Comparison of ENCODE assay signal across 8 cellular contexts in genomic region chr10:98331888-98332287, GRCh38.
A peak's percentile ranks its signal among the peaks of the same experiment; 100 is the strongest.
DNase-seq lines count a peak whose midpoint lies in the region; ATAC-seq and TF ChIP-seq lines count a peak whose summit lies in the region.

No MANE protein-coding gene starts in this region.

- WGBS in smooth muscle cell (ENCODE audit: low lambda C conversion rate) = 56% methylated on average over 6 of the region's 6 CpGs

- no peaks in the 10 kb centered on the region for H3F3A ChIP-seq in smooth muscle cell (ENCODE audit: low read depth)

- H4K20me1 ChIP-seq in smooth muscle cell (ENCODE audit: low read depth) = no peaks in the 10 kb centered on the region

- H3K27ac ChIP-seq in breast epithelium (no peak overlapping the region), smooth muscle cell (ENCODE audit: low read depth) (no peak overlapping the region)

- no peaks in the 10 kb centered on the region for H3K9me3 Mint-ChIP-seq in MCF 10A (ENCODE audit: unreplicated experiment)
- H3K9me3 Mint-ChIP-seq in chondrocyte (ENCODE audit: low read depth) = peaks cover 5% of the 10 kb centered on the region

- no TSS peak for BruUV-seq in MCF 10A (replicated peaks; lab: Mats Ljungman, UMichigan)

- no peaks in the 10 kb centered on the region for H3K36me3 ChIP-seq in breast epithelium
- no peaks in the 10 kb centered on the region for H3K36me3 ChIP-seq in smooth muscle cell (ENCODE audit: low read depth)

- CTCF ChIA-PET in MCF 10A (lab: Yijun Ruan, JAX) = interaction anchor here (0.6 to 2.3 kb wide), 3 partner anchors 17 to 1207 kb away, joined by 3 to 11 read pairs (median 4); no protein-coding TSS in a partner anchor

- no peak overlapping the region for H2AFZ ChIP-seq in smooth muscle cell (ENCODE audit: low read depth)

- H3K27ac Mint-ChIP-seq in MCF 10A (ENCODE audit: low read depth, unreplicated experiment) (no peak overlapping the region), chondrocyte (ENCODE audit: unreplicated experiment) (no peak overlapping the region)

- DNase-seq in MCF 10A (ENCODE audit: unreplicated experiment) (peak; percentile 45), breast epithelium (ENCODE audit: low spot score in 2 of 2) (no peak), NCI-H146 treated with DMSO at 0.1 percent for 48 hours (lab: John Stamatoyannopoulos, UW; ENCODE audit: unreplicated experiment) (peak; percentile 16), chondrocyte (ENCODE audit: low spot score) (no peak), smooth muscle cell (lab: John Stamatoyannopoulos, UW; ENCODE audit: unreplicated experiment) (no peak), epidermal melanocyte (ENCODE audit: insufficient read length, low spot score) (no peak), NCI-H2081 treated with DMSO at 0.1 percent for 48 hours (lab: John Stamatoyannopoulos, UW) (no peak)

- H3K4me3 ChIP-seq in breast epithelium (no peak overlapping the region), smooth muscle cell (no peak overlapping the region)

- peak; percentile 30 for TF ChIP-seq CTCF in MCF 10A (IDR thresholded peaks at IDR 0.05; ENCODE audit: unreplicated experiment)
- no peak for TF ChIP-seq CTCF in breast epithelium (IDR thresholded peaks at IDR 0.05)
- TF ChIP-seq CTCF in chondrocyte (IDR thresholded peaks at IDR 0.05) = peak; percentile 41
- peak; percentile 23 for TF ChIP-seq CTCF in smooth muscle cell (IDR thresholded peaks at IDR 0.05; ENCODE audit: borderline replicate concordance, insufficient read depth, poor library complexity, severe bottlenecking)

- H3K27me3 ChIP-seq in breast epithelium (no peaks in the 10 kb centered on the region), smooth muscle cell (ENCODE audit: low read depth) (no peaks in the 10 kb centered on the region)

- POLR2A ChIA-PET in MCF 10A (lab: Yijun Ruan, JAX) = interaction anchor here (0.6 kb wide), 2 partner anchors 13 to 21 kb away, joined by 3 to 4 read pairs; no protein-coding TSS in a partner anchor

- H3K4me3 Mint-ChIP-seq in MCF 10A (ENCODE audit: unreplicated experiment) (no peak overlapping the region), chondrocyte (ENCODE audit: unreplicated experiment) (no peak overlapping the region)

- intact Hi-C loops in MCF 10A (cut with micrococcal nuclease) (no loop called here), breast epithelium (cut with DNase I; ENCODE audit: low total_unique reads) (no loop called here)

- ATAC-seq in HG03432 (IDR thresholded peaks at IDR 0.05; ENCODE audit: unreplicated experiment) = no peak

- no peak for TF ChIP-seq POLR2A in breast epithelium (IDR thresholded peaks at IDR 0.05)

- H3K9ac ChIP-seq in smooth muscle cell (ENCODE audit: low read depth) = no peak overlapping the region

- H3K36me3 Mint-ChIP-seq in MCF 10A (ENCODE audit: insufficient read depth, unreplicated experiment) (no peaks in the 10 kb centered on the region), chondrocyte (ENCODE audit: low read depth) (no peaks in the 10 kb centered on the region)

- no peak overlapping the region for H3K4me2 ChIP-seq in smooth muscle cell

- H3K4me1 Mint-ChIP-seq in MCF 10A (ENCODE audit: insufficient read depth, unreplicated experiment) (no peaks in the 10 kb centered on the region), chondrocyte (ENCODE audit: low read depth) (no peaks in the 10 kb centered on the region)

- no peaks in the 10 kb centered on the region for H3K79me2 ChIP-seq in smooth muscle cell (ENCODE audit: low read depth)

- no peaks in the 10 kb centered on the region for H3K9me3 ChIP-seq in breast epithelium
- no peaks in the 10 kb centered on the region for H3K9me3 ChIP-seq in smooth muscle cell (replicated peaks; ENCODE audit: low read depth)

- H3K4me1 ChIP-seq in breast epithelium (no peaks in the 10 kb centered on the region), smooth muscle cell (ENCODE audit: low read depth) (no peaks in the 10 kb centered on the region)

- H3K27me3 Mint-ChIP-seq in MCF 10A (ENCODE audit: insufficient read depth, unreplicated experiment) (peaks cover 11% of the 10 kb centered on the region), chondrocyte (ENCODE audit: low read depth) (peaks cover 11% of the 10 kb centered on the region)

Comparison
In these comparisons a context has a peak if more than half of its experiments do, and no peak if none do; other contexts are left out.
1. DNase-seq: peak in MCF 10A (single experiment) and NCI-H146 treated with DMSO at 0.1 percent for 48 hours (single experiment); none in breast epithelium (0 of 2), chondrocyte (single experiment), smooth muscle cell (single experiment), epidermal melanocyte (single experiment) and NCI-H2081 treated with DMSO at 0.1 percent for 48 hours (single experiment).
2. CTCF ChIP-seq: peak in MCF 10A (single experiment), chondrocyte (single experiment) and smooth muscle cell (single experiment); none in breast epithelium (0 of 3).